Comparison of ENCODE assay signal across 10 cellular contexts in the genomic region with DNA sequence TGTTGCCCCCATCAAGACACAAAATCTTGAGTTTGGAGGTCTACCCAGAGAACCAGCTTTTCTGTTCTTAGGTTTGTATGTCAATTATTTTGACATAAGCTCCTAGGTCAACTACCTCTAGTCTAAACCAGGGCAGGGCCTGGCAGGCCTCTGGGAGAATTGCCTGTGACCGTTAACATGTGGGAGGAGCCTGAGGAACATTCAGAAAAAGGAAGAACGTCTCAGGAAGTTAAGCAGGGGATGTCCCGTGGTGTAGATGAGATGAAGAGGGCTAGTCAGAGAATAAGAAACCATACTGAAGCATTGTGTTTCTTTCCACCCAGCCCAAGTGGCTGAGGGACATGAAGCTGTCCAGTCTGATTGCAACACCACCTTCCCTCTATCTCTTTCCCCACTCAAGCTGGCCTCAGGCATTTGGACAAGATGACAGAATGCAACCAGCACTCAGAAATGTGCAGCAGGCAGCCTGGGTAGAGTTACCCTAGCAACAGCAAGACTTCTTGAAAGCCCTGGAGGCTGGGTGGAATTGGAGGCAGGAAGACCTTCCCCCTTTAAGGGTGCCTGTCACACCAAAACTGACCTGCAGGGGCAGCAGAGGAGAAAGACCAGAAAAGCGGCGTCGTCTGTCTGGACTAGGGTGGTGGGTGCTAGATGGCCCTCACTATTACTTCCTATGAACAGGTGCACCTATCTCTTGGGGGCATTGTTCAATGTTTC.
DNase-seq lines count a peak whose midpoint lies in the region; ATAC-seq, FAIRE-seq and TF ChIP-seq lines count a peak whose summit lies in the region.
"Had no signal": no experiment of that assay in that cellular context is flagged by ENCODE, and none has a peak within 500 bp of the region (broad histone marks: within the 10 kb centered on the region; RNA-seq: fewer than 3 reads in every experiment).

No MANE protein-coding gene starts in this region.

- peaks cover 10% of the 10 kb centered on the region for H3K27me3 Mint-ChIP-seq in nephron (ENCODE audit: low read depth)

- no peaks in the 10 kb centered on the region for H3K36me3 Mint-ChIP-seq in nephron (ENCODE audit: low read depth)

- no peaks in the 10 kb centered on the region for H3K9me3 ChIP-seq in adipocyte (ENCODE audit: control insufficient read depth, low read length)
- H3K9me3 ChIP-seq: Peyer's patch had no signal

- no peak overlapping the region for H3K4me3 ChIP-seq in adipocyte (ENCODE audit: low read length)
- H3K4me3 ChIP-seq: Peyer's patch had no signal

- no peak overlapping the region for H3K9ac ChIP-seq in adipocyte (ENCODE audit: low read length)

- no peaks in the 10 kb centered on the region for H3K36me3 ChIP-seq in adipocyte (ENCODE audit: control insufficient read depth, insufficient read depth, low read length, severe bottlenecking)
- H3K36me3 ChIP-seq: Peyer's patch had no signal

- no peak overlapping the region for H3K27ac Mint-ChIP-seq in nephron

- ATAC-seq in GM18498 (IDR thresholded peaks at IDR 0.05; ENCODE audit: unreplicated experiment), result no peak

- H3K9me3 Mint-ChIP-seq in nephron, result no peaks in the 10 kb centered on the region

- no peaks in the 10 kb centered on the region for H3K4me1 ChIP-seq in adipocyte (ENCODE audit: control insufficient read depth, insufficient read depth, low read length)
- H3K4me1 ChIP-seq: Peyer's patch had no signal

- H3K4me3 Mint-ChIP-seq in nephron, result no peak overlapping the region

- TF ChIP-seq CTCF in nephron (IDR thresholded peaks at IDR 0.05; ENCODE audit: unreplicated experiment in 3 of 3), result peak in 2 of 3 experiments; percentile 22 to 37

- H3K4me1 Mint-ChIP-seq in nephron, result peaks cover 20% of the 10 kb centered on the region

- no peak for FAIRE-seq in RCC 7860 (lab: Jason Lieb, UNC)

- H3K27me3 ChIP-seq in adipocyte (replicated peaks; ENCODE audit: control insufficient read depth, insufficient read depth, low read length), result peaks cover 4% of the 10 kb centered on the region
- H3K27me3 ChIP-seq: Peyer's patch had no signal

- DNase-seq in DMS 273 (lab: John Stamatoyannopoulos, UW; ENCODE audit: unreplicated experiment), result peak; percentile 53
- DNase-seq in DMS 273 treated with DMSO at 0.1 percent for 48 hours (lab: John Stamatoyannopoulos, UW), result no peak
- peak; percentile 36 for DNase-seq in HuH-7 (ENCODE audit: low spot score)
- DNase-seq in adipocyte (ENCODE audit: low read depth), result peak; percentile 59
- no peak for DNase-seq in RCC 7860 (ENCODE audit: low spot score)
- DNase-seq in central memory CD4-positive, alpha-beta T cell, result no peak
- DNase-seq: 8988T, Peyer's patch had no signal

Comparison
In these comparisons a context has a peak if more than half of its experiments do, and no peak if none do; other contexts are left out.
1. DNase-seq: peak in DMS 273 (single experiment), HuH-7 (single experiment) and adipocyte (single experiment); none in DMS 273 treated with DMSO at 0.1 percent for 48 hours (single experiment), RCC 7860 (single experiment) and central memory CD4-positive, alpha-beta T cell (single experiment).